In genomic region chr6:139743629-139744028, GRCh38 we compare ENCODE assay signal across 9 cellular contexts.
DNase-seq lines count a peak whose midpoint lies in the region; FAIRE-seq and TF ChIP-seq lines count a peak whose summit lies in the region.
"Had no signal": no experiment of that assay in that cellular context is flagged by ENCODE, and none has a peak within 500 bp of the region (broad histone marks: within the 10 kb centered on the region; RNA-seq: fewer than 3 reads in every experiment).

No MANE protein-coding gene starts in this region.

- FAIRE-seq in HTR-8/SVneo (lab: Jason Lieb, UNC) = no peak

- H3K27ac ChIP-seq in brain microvascular endothelial cell (peak overlapping the region; percentile 21), uterus (peak overlapping the region; percentile 58 to 64), ascending aorta (peak overlapping the region in 1 of 2 donors; percentile 7)

- TF ChIP-seq CTCF in brain microvascular endothelial cell (IDR thresholded peaks at IDR 0.05; ENCODE audit: low read depth, low read length, missing control alignments) (no peak), uterus (IDR thresholded peaks at IDR 0.05) (no peak), ascending aorta (IDR thresholded peaks at IDR 0.05) (no peak)

- H3K36me3 ChIP-seq in brain microvascular endothelial cell (replicated peaks) (no peaks in the 10 kb centered on the region), uterus (no peaks in the 10 kb centered on the region), ascending aorta (no peaks in the 10 kb centered on the region)

- in situ Hi-C loops in brain microvascular endothelial cell (cut with HindIII; ENCODE audit: low pct_ligation_motif_present, low sequenced_read_pairs) = no loop called here

- DNase-seq in HTR-8/SVneo (ENCODE audit: insufficient read length, low spot score) = peak; percentile 74
- peak; percentile 57 for DNase-seq in brain microvascular endothelial cell
- peak; percentile 97 for DNase-seq in kidney glomerular epithelial cell (lab: John Stamatoyannopoulos, UW)
- DNase-seq in uterus = no peak
- no peak for DNase-seq in UCSD-AML1 (lab: John Stamatoyannopoulos, UW; ENCODE audit: unreplicated experiment)
- DNase-seq in ascending aorta (ENCODE audit: low spot score in 2 of 2) = no peak
- no peak for DNase-seq in retina
- DNase-seq: activated CD4-positive, alpha-beta T cell treated with anti-CD3 and anti-CD28 coated beads, Interleukin-2, amount 10 ng/mL, durations not matched to agents 24 days and 14 days; SHP77 had no signal

- H3K27me3 ChIP-seq in brain microvascular endothelial cell (replicated peaks) = no peaks in the 10 kb centered on the region
- no peaks in the 10 kb centered on the region for H3K27me3 ChIP-seq in uterus
- H3K27me3 ChIP-seq in ascending aorta = no peaks in the 10 kb centered on the region

- no peak for TF ChIP-seq POLR2A in uterus (IDR thresholded peaks at IDR 0.05)

- intact Hi-C loops in uterus (cut with DNase I; ENCODE audit: low total_unique reads) (no loop called here), ascending aorta (cut with DNase I) (loop anchor here (5.0 kb wide), 1 partner anchor 366 kb away; no protein-coding TSS in a partner anchor)

- no peak overlapping the region for H3K4me3 ChIP-seq in brain microvascular endothelial cell (ENCODE audit: low read depth, low read length)
- no peak overlapping the region for H3K4me3 ChIP-seq in uterus
- H3K4me3 ChIP-seq in ascending aorta = no peak overlapping the region

- H3K9me3 ChIP-seq in uterus (no peaks in the 10 kb centered on the region), ascending aorta (no peaks in the 10 kb centered on the region)

- H3K4me1 ChIP-seq in uterus (peaks cover 10 to 11% of the 10 kb centered on the region in 2 donors), ascending aorta (peaks cover 0 to 10% of the 10 kb centered on the region in 2 donors)

Comparison
In these comparisons a context has a peak if more than half of its experiments do, and no peak if none do; other contexts are left out.
1. DNase-seq: peak in HTR-8/SVneo (single experiment), brain microvascular endothelial cell (single experiment) and kidney glomerular epithelial cell (single experiment); none in uterus (0 of 2), UCSD-AML1 (single experiment), ascending aorta (0 of 2) and retina (single experiment).